1 cellular context compared by ENCODE assay signal in the genomic region with DNA sequence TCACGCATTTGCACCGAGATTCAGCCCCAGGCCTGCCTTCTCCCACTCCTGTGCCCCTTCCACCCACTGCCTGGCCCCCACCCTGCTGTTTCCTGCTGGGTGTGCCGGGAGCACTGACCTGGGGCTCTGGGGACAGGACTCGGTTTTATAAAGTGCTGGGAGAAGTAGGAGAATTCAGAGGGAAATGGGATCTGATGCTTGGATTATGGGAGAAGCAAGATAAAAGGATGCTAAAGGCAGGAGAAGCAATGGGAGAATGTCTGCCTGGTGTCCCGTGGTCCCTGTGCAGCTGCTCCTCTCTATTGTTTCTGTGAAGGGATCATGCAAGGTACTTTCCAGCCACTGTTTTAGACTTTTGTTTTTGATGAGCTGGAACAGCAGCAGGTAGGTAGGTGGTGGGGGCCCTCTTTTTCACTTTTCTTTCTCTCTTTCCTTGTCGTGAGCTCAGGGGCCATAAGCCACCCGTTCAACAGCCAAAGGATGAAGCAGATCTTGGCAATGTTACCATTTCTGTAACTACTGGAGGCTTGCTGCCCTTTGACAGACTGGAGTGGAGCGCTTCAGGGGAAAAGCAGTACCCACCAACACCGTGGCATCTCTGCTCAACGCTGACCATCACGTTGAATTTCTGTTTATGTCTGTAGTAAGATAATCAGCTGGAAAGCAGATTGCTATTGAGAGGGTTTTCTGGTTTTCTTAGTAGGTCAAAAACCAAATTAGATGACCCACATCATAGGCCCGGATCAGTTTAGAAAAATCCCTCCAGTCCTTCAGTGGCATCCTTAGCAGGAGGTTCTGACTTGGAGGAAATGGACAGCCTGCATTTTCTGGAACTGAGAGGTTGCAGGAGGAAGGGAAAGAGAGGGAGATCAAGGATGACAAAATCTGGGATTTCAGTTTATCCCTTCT.
TF ChIP-seq lines count a peak whose summit lies in the region.

No MANE protein-coding gene starts in this region.

TF ChIP-seq in SK-N-SH treated with all-trans-retinoic acid at 6 μM for 48 hours, 23 proteins besides CTCF, POLR2A, EP300 and RAD21 (continued from another document):
- TF ChIP-seq, protein P1, sequence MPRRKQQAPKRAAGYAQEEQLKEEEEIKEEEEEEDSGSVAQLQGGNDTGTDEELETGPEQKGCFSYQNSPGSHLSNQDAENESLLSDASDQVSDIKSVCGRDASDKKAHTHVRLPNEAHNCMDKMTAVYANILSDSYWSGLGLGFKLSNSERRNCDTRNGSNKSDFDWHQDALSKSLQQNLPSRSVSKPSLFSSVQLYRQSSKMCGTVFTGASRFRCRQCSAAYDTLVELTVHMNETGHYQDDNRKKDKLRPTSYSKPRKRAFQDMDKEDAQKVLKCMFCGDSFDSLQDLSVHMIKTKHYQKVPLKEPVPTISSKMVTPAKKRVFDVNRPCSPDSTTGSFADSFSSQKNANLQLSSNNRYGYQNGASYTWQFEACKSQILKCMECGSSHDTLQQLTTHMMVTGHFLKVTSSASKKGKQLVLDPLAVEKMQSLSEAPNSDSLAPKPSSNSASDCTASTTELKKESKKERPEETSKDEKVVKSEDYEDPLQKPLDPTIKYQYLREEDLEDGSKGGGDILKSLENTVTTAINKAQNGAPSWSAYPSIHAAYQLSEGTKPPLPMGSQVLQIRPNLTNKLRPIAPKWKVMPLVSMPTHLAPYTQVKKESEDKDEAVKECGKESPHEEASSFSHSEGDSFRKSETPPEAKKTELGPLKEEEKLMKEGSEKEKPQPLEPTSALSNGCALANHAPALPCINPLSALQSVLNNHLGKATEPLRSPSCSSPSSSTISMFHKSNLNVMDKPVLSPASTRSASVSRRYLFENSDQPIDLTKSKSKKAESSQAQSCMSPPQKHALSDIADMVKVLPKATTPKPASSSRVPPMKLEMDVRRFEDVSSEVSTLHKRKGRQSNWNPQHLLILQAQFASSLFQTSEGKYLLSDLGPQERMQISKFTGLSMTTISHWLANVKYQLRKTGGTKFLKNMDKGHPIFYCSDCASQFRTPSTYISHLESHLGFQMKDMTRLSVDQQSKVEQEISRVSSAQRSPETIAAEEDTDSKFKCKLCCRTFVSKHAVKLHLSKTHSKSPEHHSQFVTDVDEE (CRISPR knock-in tag; IDR thresholded peaks at IDR 0.05): no peak
- no peak for TF ChIP-seq ZFP30 (CRISPR knock-in tag; IDR thresholded peaks at IDR 0.05)
- TF ChIP-seq ZNF8 (CRISPR knock-in tag; IDR thresholded peaks at IDR 0.05): no peak
- TF ChIP-seq ESRRG (CRISPR knock-in tag; IDR thresholded peaks at IDR 0.05): no peak
- TF ChIP-seq ZNF70 (CRISPR knock-in tag; IDR thresholded peaks at IDR 0.05): no peak
- no peak for TF ChIP-seq ISL1 (CRISPR knock-in tag; IDR thresholded peaks at IDR 0.05)
- TF ChIP-seq RARB (CRISPR knock-in tag; IDR thresholded peaks at IDR 0.05): no peak
- TF ChIP-seq TOX (CRISPR knock-in tag; IDR thresholded peaks at IDR 0.05; ENCODE audit: borderline replicate concordance): no peak
- no peak for TF ChIP-seq CSRNP3 (CRISPR knock-in tag; IDR thresholded peaks at IDR 0.05)
- no peak for TF ChIP-seq CSDC2 (CRISPR knock-in tag; IDR thresholded peaks at IDR 0.05)
